20 cellular contexts compared by ENCODE assay signal in the genomic region with DNA sequence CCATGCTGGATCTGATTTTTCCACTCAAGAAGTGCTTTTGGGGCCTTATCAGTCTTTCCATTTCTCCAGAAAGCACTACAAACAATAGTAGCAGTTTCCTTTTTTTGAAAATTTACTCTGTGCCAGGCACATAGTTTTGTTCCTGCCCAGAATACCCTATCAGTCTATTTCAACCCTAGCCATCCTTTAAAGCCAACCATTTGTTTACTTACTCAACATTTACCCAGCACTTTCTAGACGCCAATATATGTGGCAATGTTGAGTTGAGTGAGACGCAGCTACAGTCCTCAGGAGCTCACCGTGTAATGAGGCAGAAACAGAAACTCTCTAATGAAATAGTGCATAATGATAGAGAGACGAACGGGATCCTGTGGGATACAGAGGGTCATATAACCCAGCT.
"Had no signal": no experiment of that assay in that cellular context is flagged by ENCODE, and none has a peak within 500 bp of the region (broad histone marks: within the 10 kb centered on the region; RNA-seq: fewer than 3 reads in every experiment).

No MANE protein-coding gene starts in this region.

- H3K36me3 Mint-ChIP-seq: natural killer cell had no signal

- H3K27me3 Mint-ChIP-seq: stimulated activated memory B cell treated with anti-CD40 and anti-IgM and Interleukin-4, amounts not matched to agents 10 μg/mL and 1 μg/mL and 100 μg/mL, for 72 hours had no signal

- H3K27ac Mint-ChIP-seq: activated CD4-positive, alpha-beta T cell treated with anti-CD3 and anti-CD28 coated beads, Interleukin-2, amount 10 ng/mL, durations not matched to agents 7 days and 5 days; activated CD8-positive, alpha-beta T cell treated with anti-CD3 and anti-CD28 coated beads, Interleukin-2, amount 10 ng/mL, durations not matched to agents 7 days and 5 days; natural killer cell; stimulated activated memory B cell treated with anti-CD40 and anti-IgM and Interleukin-4, amounts not matched to agents 10 μg/mL and 1 μg/mL and 100 μg/mL, for 72 hours had no signal

- H3K36me3 ChIP-seq: gastroesophageal sphincter, heart left ventricle, ovary had no signal

- H3K27me3 ChIP-seq: gastroesophageal sphincter, heart left ventricle, ovary had no signal

- H3K4me1 ChIP-seq: gastroesophageal sphincter, heart left ventricle had no signal

- H3K9me3 ChIP-seq: gastroesophageal sphincter, heart left ventricle, ovary had no signal

- H3K4me3 ChIP-seq: coronary artery, gastroesophageal sphincter, heart left ventricle, ovary had no signal

- H3K9me3 Mint-ChIP-seq: activated T-cell treated with anti-CD3 and anti-CD28 coated beads, Interleukin-2, amount 50 U/mL, for 4 hours; immature natural killer cell; natural killer cell; stimulated activated memory B cell treated with anti-CD40 and anti-IgM and Interleukin-4, amounts not matched to agents 10 μg/mL and 1 μg/mL and 100 μg/mL, for 72 hours had no signal

- ATAC-seq: activated CD4-positive, CD25-positive, alpha-beta regulatory T cell treated with anti-CD3 and anti-CD28 coated beads, Interleukin-2, amount 50 U/mL, for 24 hours; activated CD8-positive, alpha-beta T cell treated with anti-CD3 and anti-CD28 coated beads, Interleukin-2, amount 10 ng/mL, durations not matched to agents 7 days and 5 days; activated T-cell treated with anti-CD3 and anti-CD28 coated beads, Interleukin-2, amount 50 U/mL, for 4 hours; esophagus mucosa; gastroesophageal sphincter; heart left ventricle; natural killer cell; sciatic nerve; stimulated activated memory B cell treated with anti-CD40 and anti-IgM and Interleukin-4, amounts not matched to agents 10 μg/mL and 1 μg/mL and 100 μg/mL, for 72 hours had no signal

- H3K27ac ChIP-seq: coronary artery, gastroesophageal sphincter, heart left ventricle, ovary had no signal

- H3K4me3 Mint-ChIP-seq: activated CD4-positive, alpha-beta T cell treated with anti-CD3 and anti-CD28 coated beads, Interleukin-2, amount 10 ng/mL, durations not matched to agents 7 days and 5 days; activated CD8-positive, alpha-beta T cell treated with anti-CD3 and anti-CD28 coated beads, Interleukin-2, amount 10 ng/mL, durations not matched to agents 7 days and 5 days; activated T-cell treated with anti-CD3 and anti-CD28 coated beads, Interleukin-2, amount 50 U/mL, for 4 hours; immature natural killer cell; natural killer cell; stimulated activated memory B cell treated with anti-CD40 and anti-IgM and Interleukin-4, amounts not matched to agents 10 μg/mL and 1 μg/mL and 100 μg/mL, for 72 hours had no signal

- DNase-seq: activated CD4-positive, alpha-beta T cell treated with anti-CD3 and anti-CD28 coated beads, Interleukin-2, amount 10 ng/mL, durations not matched to agents 7 days and 5 days; activated CD8-positive, alpha-beta T cell treated with anti-CD3 and anti-CD28 coated beads, Interleukin-2, amount 10 ng/mL, durations not matched to agents 7 days and 5 days; activated effector memory CD4-positive, alpha-beta T cell treated with Interleukin-2 at 50 U/mL for 16 hours; activated naive CD4-positive, alpha-beta T cell treated with anti-CD3 and anti-CD28 coated beads, Interleukin-2, amount 50 U/mL, for 16 hours; activated T-cell treated with anti-CD3 and anti-CD28 coated beads, Interleukin-2, amount 50 U/mL, for 4 hours; aorta; heart left ventricle; immature natural killer cell; kidney glomerular epithelial cell; natural killer cell; ovary; stimulated activated CD4-positive, alpha-beta T cell treated with anti-CD3 and anti-CD28 coated beads, Interleukin-4, amount 100 ng/mL, for 4 hours; T-helper 1 cell; T-helper 9 cell had no signal
